8 cellular contexts compared by ENCODE assay signal in the genomic region with DNA sequence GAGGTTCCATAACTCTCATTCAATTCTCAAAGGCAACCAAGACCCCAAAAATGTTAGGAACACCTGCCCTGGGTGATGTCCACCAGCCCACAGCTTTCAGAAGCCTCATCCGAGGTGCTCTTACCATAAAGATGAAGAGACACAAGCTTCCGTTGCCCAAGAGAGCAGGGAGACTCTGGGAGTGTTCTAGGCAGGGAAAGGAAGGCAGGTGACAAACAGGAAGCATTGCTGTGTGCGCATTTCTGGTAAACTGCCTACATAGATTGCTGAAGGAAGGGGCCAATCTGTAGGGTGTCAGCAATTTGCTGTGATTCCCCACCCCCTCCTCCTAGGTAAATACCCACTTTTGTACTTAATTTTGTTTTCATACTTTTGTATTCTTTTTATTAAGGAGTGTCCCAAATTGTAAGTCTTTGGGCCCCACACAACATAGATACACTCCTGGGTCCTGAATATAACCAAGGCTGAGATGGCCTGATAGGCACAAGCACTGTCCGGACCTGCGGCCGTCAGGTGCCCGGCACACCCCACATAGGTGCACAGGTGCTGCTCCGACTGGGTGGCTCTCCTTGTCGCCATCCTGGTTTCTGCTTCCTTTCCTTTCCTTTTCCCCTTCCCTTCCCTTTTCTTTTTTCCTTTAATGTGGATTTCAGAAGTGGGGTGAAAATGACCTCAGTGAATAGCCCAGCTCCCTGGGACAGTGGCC. TPM values are rescaled to one million over a fixed set of nuclear protein-coding genes. Genes with fewer than 3 reads are reported as not detected.
DNase-seq lines count a peak whose midpoint lies in the region; ATAC-seq, FAIRE-seq and TF ChIP-seq lines count a peak whose summit lies in the region.

No MANE protein-coding gene starts in this region.

- H3K79me2 ChIP-seq in SK-N-SH (ENCODE audit: insufficient read depth): no peaks in the 10 kb centered on the region

- H3F3A ChIP-seq in SK-N-SH (replicated peaks; ENCODE audit: insufficient read depth): peaks cover 4% of the 10 kb centered on the region

- ATAC-seq in GM21526 (IDR thresholded peaks at IDR 0.05; ENCODE audit: low FRiP score, unreplicated experiment): peak; percentile 19

- no peaks in the 10 kb centered on the region for H3K27me3 ChIP-seq in GM06990 (replicated peaks; ENCODE audit: control insufficient read depth, insufficient read depth, low read length)
- peaks cover 0 to 8% of the 10 kb centered on the region in 2 donors for H3K27me3 ChIP-seq in duodenal mucosa (ENCODE audit: control insufficient read depth in 1 of 2, insufficient read depth in 2 of 2, low read length in 2 of 2)
- no peaks in the 10 kb centered on the region for H3K27me3 ChIP-seq in SK-N-SH (ENCODE audit: insufficient read depth)

- no peaks in the 10 kb centered on the region for H3K36me3 Mint-ChIP-seq in IgD-negative memory B cell

- TF ChIP-seq CTCF in GM06990 (IDR thresholded peaks at IDR 0.05; ENCODE audit: insufficient read depth, low read length, poor library complexity, severe bottlenecking) (no peak), SK-N-SH (IDR thresholded peaks at IDR 0.05) (no peak)

- H3K27ac ChIP-seq in duodenal mucosa (ENCODE audit: low read depth, low read length) (peak overlapping the region; percentile 53), SK-N-SH (ENCODE audit: low read depth in 2 of 2, low read length in 1 of 2) (no peak overlapping the region)

- no peaks in the 10 kb centered on the region for H3K9me3 Mint-ChIP-seq in IgD-negative memory B cell

- H2AFZ ChIP-seq in SK-N-SH (ENCODE audit: low read depth): no peak overlapping the region

- no peak for TF ChIP-seq EP300 in SK-N-SH (IDR thresholded peaks at IDR 0.05; ENCODE audit: borderline replicate concordance in 1 of 2, low read depth in 1 of 2, low read length in 1 of 2)

- no peak for DNase-seq in GM06990 (ENCODE audit: extremely low read depth, insufficient read length)
- no peak for DNase-seq in SK-N-SH
- no peak for DNase-seq in COLO829 (ENCODE audit: low spot score)
- DNase-seq in H54 (ENCODE audit: insufficient read length, low spot score): no peak
- no peak for DNase-seq in NCI-H2196 treated with DMSO at 0.1 percent for 48 hours (lab: John Stamatoyannopoulos, UW; ENCODE audit: unreplicated experiment)

- no peak overlapping the region for H3K4me2 ChIP-seq in SK-N-SH

- no peak for TF ChIP-seq POLR2A in H54 (IDR thresholded peaks at IDR 0.05; ENCODE audit: low read depth, low read length)

- peaks cover 24 to 32% of the 10 kb centered on the region in 2 donors for H3K4me1 ChIP-seq in duodenal mucosa (ENCODE audit: control insufficient read depth in 1 of 2, insufficient read depth in 2 of 2, low read length in 2 of 2)
- H3K4me1 ChIP-seq in SK-N-SH (ENCODE audit: control insufficient read depth in 1 of 2, insufficient read depth in 2 of 2, low read depth in 1 of 2, low read length in 1 of 2): peaks cover 9 to 17% of the 10 kb centered on the region in 2 experiments; a peak in 3 of 4 replicates

- FAIRE-seq in H54 (lab: Jason Lieb, UNC): no peak

- H3K4me3 ChIP-seq in GM06990 (replicated peaks; ENCODE audit: low read depth, low read length): peak overlapping the region; percentile 42
- H3K4me3 ChIP-seq in duodenal mucosa (ENCODE audit: low read depth in 1 of 2, low read length in 2 of 2): peak overlapping the region in 1 of 2 donors; percentile 10
- H3K4me3 ChIP-seq in SK-N-SH (ENCODE audit: low read depth in 2 of 2, low read length in 1 of 2): no peak overlapping the region

- peak overlapping the region; percentile 71 to 93 (median 84) for H3K4me3 Mint-ChIP-seq in IgD-negative memory B cell

- no peaks in the 10 kb centered on the region for H3K9me2 ChIP-seq in SK-N-SH

- H3K36me3 ChIP-seq in GM06990 (ENCODE audit: control insufficient read depth, insufficient read depth, low read length) (no peaks in the 10 kb centered on the region), duodenal mucosa (ENCODE audit: control insufficient read depth in 1 of 2, insufficient read depth in 2 of 2, low read length in 2 of 2) (no peaks in the 10 kb centered on the region), SK-N-SH (replicated peaks in 1 of 2; ENCODE audit: control insufficient read depth in 1 of 2, insufficient read depth in 2 of 2, low read length in 1 of 2) (no peaks in the 10 kb centered on the region)

- peaks cover 30 to 54% (median 47%) of the 10 kb centered on the region in 3 donors for H3K4me1 Mint-ChIP-seq in IgD-negative memory B cell

- H3K9ac ChIP-seq in duodenal mucosa (ENCODE audit: low read depth in 1 of 2, low read length in 2 of 2) (peak overlapping the region in 1 of 2 donors; percentile 48), SK-N-SH (no peak overlapping the region)

- WGBS in SK-N-SH (ENCODE audit: low lambda C conversion rate): 77% methylated on average over 8 of the region's 9 CpGs

- CTCF ChIA-PET in SK-N-SH (lab: Yijun Ruan, JAX): interaction anchor here (0.7 to 5.8 kb wide), 9 partner anchors 10 to 191 kb away, joined by 3 to 112 read pairs (median 5); no protein-coding TSS in a partner anchor

- TF ChIP-seq RAD21 in SK-N-SH (IDR thresholded peaks at IDR 0.05; ENCODE audit: low read length): no peak

- peaks cover 11% of the 10 kb centered on the region for H3K27me3 Mint-ChIP-seq in IgD-negative memory B cell

- H4K20me1 ChIP-seq in SK-N-SH (ENCODE audit: insufficient read depth): no peaks in the 10 kb centered on the region

- POLR2A ChIA-PET in SK-N-SH (lab: Yijun Ruan, JAX): no interaction called here

- H3K27ac Mint-ChIP-seq in IgD-negative memory B cell: peak overlapping the region; percentile 93 to 96 (median 95)

- H3K9me3 ChIP-seq in duodenal mucosa (ENCODE audit: control insufficient read depth in 1 of 2, low read length in 2 of 2): no peaks in the 10 kb centered on the region
- no peaks in the 10 kb centered on the region; the same call in 1 of the 2 replicates for H3K9me3 ChIP-seq in SK-N-SH

TF ChIP-seq in SK-N-SH, 30 proteins besides CTCF, POLR2A, EP300 and RAD21:
- TF ChIP-seq EZH2phosphoT487 (IDR thresholded peaks at IDR 0.05; ENCODE audit: borderline replicate concordance, low read depth): no peak
- TF ChIP-seq, protein P1, sequence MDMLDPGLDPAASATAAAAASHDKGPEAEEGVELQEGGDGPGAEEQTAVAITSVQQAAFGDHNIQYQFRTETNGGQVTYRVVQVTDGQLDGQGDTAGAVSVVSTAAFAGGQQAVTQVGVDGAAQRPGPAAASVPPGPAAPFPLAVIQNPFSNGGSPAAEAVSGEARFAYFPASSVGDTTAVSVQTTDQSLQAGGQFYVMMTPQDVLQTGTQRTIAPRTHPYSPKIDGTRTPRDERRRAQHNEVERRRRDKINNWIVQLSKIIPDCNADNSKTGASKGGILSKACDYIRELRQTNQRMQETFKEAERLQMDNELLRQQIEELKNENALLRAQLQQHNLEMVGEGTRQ (IDR thresholded peaks at IDR 0.05; ENCODE audit: borderline replicate concordance, low read depth, low read length): no peak
TF ChIP-seq in SK-N-SH: peak in this region for 0.

RNA-seq across cellular contexts. Expression of a gene that starts 51.4 kb away (rescaled TPM):
- 20.4 TPM for polyA plus RNA-seq in IgD-negative memory B cell
- 13.3 and 14.2 TPM in 2 replicates for polyA plus RNA-seq in SK-N-SH (2012; rRNA removed)
- polyA plus RNA-seq in SK-N-SH (2012; cell fraction: cytosol; rRNA removed): 15.5 and 22.5 TPM in 2 replicates
- 8.8 and 15.4 TPM in 2 replicates for polyA plus RNA-seq in SK-N-SH (2012; cell fraction: nucleus; rRNA removed)
